20 cellular contexts compared by ENCODE assay signal in genomic region chr2:148979164-148979918, GRCh38. TPM values are rescaled to one million over a fixed set of nuclear protein-coding genes. Genes with fewer than 3 reads are reported as not detected.
A peak's percentile ranks its signal among the peaks of the same experiment; 100 is the strongest.
DNase-seq lines count a peak whose midpoint lies in the region; ATAC-seq and TF ChIP-seq lines count a peak whose summit lies in the region.
"Had no signal": no experiment of that assay in that cellular context is flagged by ENCODE, and none has a peak within 500 bp of the region (broad histone marks: within the 10 kb centered on the region; RNA-seq: fewer than 3 reads in every experiment).

No MANE protein-coding gene starts in this region.

- no peak overlapping the region for H3K4me3 ChIP-seq in thyroid gland (replicated peaks in 1 of 3)
- H3K4me3 ChIP-seq: A549, HAP-1 had no signal

- no peaks in the 10 kb centered on the region for H3K36me3 ChIP-seq in thyroid gland

- ATAC-seq in left ventricle myocardium superior (peak; percentile 36), WTC11 (no peak), left lobe of liver (peak; percentile 78)
- ATAC-seq: A549 had no signal

- no peaks in the 10 kb centered on the region for H3K27me3 Mint-ChIP-seq in WTC11 (ENCODE audit: low read depth)
- H3K27me3 Mint-ChIP-seq: B cell had no signal

- POLR2A ChIA-PET in WTC11 (lab: Charles Lee): no interaction called here

- no peak overlapping the region for H3K4me3 Mint-ChIP-seq in WTC11
- H3K4me3 Mint-ChIP-seq: B cell had no signal

- H3K27ac ChIP-seq in thyroid gland: peak overlapping the region; percentile 39 to 75 (median 71)
- H3K27ac ChIP-seq: A549, RWPE1 had no signal

- H3K4me1 Mint-ChIP-seq in WTC11: peaks cover 34% of the 10 kb centered on the region

- no peaks in the 10 kb centered on the region for H3K9me3 Mint-ChIP-seq in WTC11

- peak overlapping the region; percentile 48 for H3K27ac Mint-ChIP-seq in WTC11
- H3K27ac Mint-ChIP-seq: B cell had no signal

- no peak for TF ChIP-seq POLR2A in thyroid gland (IDR thresholded peaks at IDR 0.05)

- CTCF ChIA-PET in WTC11 (lab: Charles Lee): interaction anchor here (1.0 kb wide), 1 partner anchor 9 kb away, joined by 4 read pairs; no protein-coding TSS in a partner anchor

- TF ChIP-seq CTCF in WTC11 (IDR thresholded peaks at IDR 0.05) (no peak), thyroid gland (IDR thresholded peaks at IDR 0.05) (no peak)

- peaks cover 43% of the 10 kb centered on the region for H3K36me3 Mint-ChIP-seq in WTC11

- no peaks in the 10 kb centered on the region for H3K27me3 ChIP-seq in thyroid gland

- no peaks in the 10 kb centered on the region for H3K9me3 ChIP-seq in thyroid gland
- H3K9me3 ChIP-seq: A549, HAP-1 had no signal

- peaks cover 32 to 37% of the 10 kb centered on the region in 2 donors for H3K4me1 ChIP-seq in thyroid gland
- H3K4me1 ChIP-seq: A549 had no signal

- intact Hi-C loops in left ventricle myocardium superior (cut with micrococcal nuclease) (no loop called here), cardiac septum (cut with DNase I) (no loop called here), thyroid gland (cut with DNase I) (no loop called here)

- no peak for DNase-seq in left ventricle myocardium superior
- no peak for DNase-seq in cardiac septum (ENCODE audit: low spot score)
- DNase-seq in WTC11 (ENCODE audit: low spot score): no peak
- DNase-seq in left lobe of liver (ENCODE audit: low spot score): no peak
- DNase-seq in thyroid gland: peak; percentile 38 to 55
- DNase-seq in nucleus accumbens (lab: John Stamatoyannopoulos, UW): no peak
- no peak for DNase-seq in activated CD8-positive, alpha-beta memory T cell treated with anti-CD3 and anti-CD28 coated beads for 24 hours
- DNase-seq in A172 (ENCODE audit: low spot score): no peak
- DNase-seq: MM.1S; NCI-H1048; NCI-H1436; NCI-H187 treated with DMSO at 0.1 percent for 48 hours; NCI-H226; NCI-H510A treated with DMSO at 0.1 percent for 48 hours; NCI-H748 treated with DMSO at 0.1 percent for 48 hours; NK-92 treated with Interleukin-12 subunit alpha and Interleukin-12 subunit beta, amount 100 ng/mL, for 24 hours had no signal

- WGBS in thyroid gland, 2 donors: 40 to 43% methylated on average over 6 of the region's 6 CpGs

TF ChIP-seq in WTC11, 78 proteins besides CTCF, POLR2A, EP300 and RAD21:
- TF ChIP-seq SP1 (CRISPR knock-in tag; conservative IDR thresholded peaks at IDR 0.05): no peak
- no peak for TF ChIP-seq CREM (CRISPR knock-in tag; IDR thresholded peaks at IDR 0.05)
- no peak for TF ChIP-seq EMX1 (CRISPR knock-in tag; IDR thresholded peaks at IDR 0.05)
- no peak for TF ChIP-seq FOXK1 (CRISPR knock-in tag; IDR thresholded peaks at IDR 0.05)
- no peak for TF ChIP-seq MYBL2 (CRISPR knock-in tag; IDR thresholded peaks at IDR 0.05)
- TF ChIP-seq ATF1 (CRISPR knock-in tag; IDR thresholded peaks at IDR 0.05): no peak
- no peak for TF ChIP-seq ERG (CRISPR knock-in tag; IDR thresholded peaks at IDR 0.05)
- no peak for TF ChIP-seq ESRRA (CRISPR knock-in tag; IDR thresholded peaks at IDR 0.05; ENCODE audit: borderline replicate concordance)
- no peak for TF ChIP-seq USF1 (CRISPR knock-in tag; IDR thresholded peaks at IDR 0.05)
- TF ChIP-seq NFYB (CRISPR knock-in tag; conservative IDR thresholded peaks at IDR 0.05; ENCODE audit: low read depth): no peak
- TF ChIP-seq CREB1 (CRISPR knock-in tag; IDR thresholded peaks at IDR 0.05): no peak
- TF ChIP-seq ARID4B (CRISPR knock-in tag; IDR thresholded peaks at IDR 0.05; ENCODE audit: borderline replicate concordance): no peak
- TF ChIP-seq E2F1 (CRISPR knock-in tag; IDR thresholded peaks at IDR 0.05): no peak
- no peak for TF ChIP-seq ZBTB21 (CRISPR knock-in tag; IDR thresholded peaks at IDR 0.05; ENCODE audit: borderline replicate concordance)
- no peak for TF ChIP-seq FOXP1 (CRISPR knock-in tag; IDR thresholded peaks at IDR 0.05; ENCODE audit: borderline replicate concordance)
- TF ChIP-seq ETV6 (CRISPR knock-in tag; IDR thresholded peaks at IDR 0.05): no peak
- no peak for TF ChIP-seq USF2 (CRISPR knock-in tag; IDR thresholded peaks at IDR 0.05)
- TF ChIP-seq MLX (CRISPR knock-in tag; IDR thresholded peaks at IDR 0.05): no peak

RNA-seq across cellular contexts. Expression of gene LYPD6B, which starts 59.2 kb away (rescaled TPM):
- not detected for total RNA-seq in left ventricle myocardium superior
- not detected for total RNA-seq in cardiac septum
- total RNA-seq in WTC11 (2021): 1.6 to 1.9 TPM (median 1.8 TPM) in 3 replicates
- not detected for total RNA-seq in left lobe of liver
- total RNA-seq in thyroid gland: under 1 TPM in 1 of 4 donors, not detected in 3; 0.40 TPM
- total RNA-seq in A172 (2014; rRNA removed; shearing (Covaris generic)): 0.38 TPM in 1 of 2 replicates, not detected in the other

Comparison
In these comparisons a context has a peak if more than half of its experiments do, and no peak if none do; other contexts are left out.
1. DNase-seq: peak in thyroid gland (2 of 2); none in left ventricle myocardium superior (single experiment), cardiac septum (single experiment), WTC11 (single experiment), left lobe of liver (single experiment), nucleus accumbens (0 of 56), activated CD8-positive, alpha-beta memory T cell treated with anti-CD3 and anti-CD28 coated beads for 24 hours (single experiment) and A172 (single experiment).